Comparison of ENCODE assay signal across 2 cellular contexts in genomic region chr7:6608794-6609193, GRCh38.
TF ChIP-seq lines count a peak whose summit lies in the region.

No MANE protein-coding gene starts in this region.

TF ChIP-seq in HepG2, 621 proteins besides CTCF, POLR2A, EP300 and RAD21:
- no peak for TF ChIP-seq FOXK2 (IDR thresholded peaks at IDR 0.05)
- peak; percentile 56; the same call in 1 of the 2 replicates for TF ChIP-seq ZNF121 (CRISPR knock-in tag; IDR thresholded peaks at IDR 0.05)

TF ChIP-seq in WTC11, 78 proteins besides CTCF, POLR2A, EP300 and RAD21:
- no peak for TF ChIP-seq SMAD3 (CRISPR knock-in tag; IDR thresholded peaks at IDR 0.05; ENCODE audit: borderline replicate concordance)
- peak; percentile 70; the same call in 1 of the 2 replicates for TF ChIP-seq ZNF121 (CRISPR knock-in tag; IDR thresholded peaks at IDR 0.05)
